1 cellular context compared by ENCODE assay signal in the genomic region with DNA sequence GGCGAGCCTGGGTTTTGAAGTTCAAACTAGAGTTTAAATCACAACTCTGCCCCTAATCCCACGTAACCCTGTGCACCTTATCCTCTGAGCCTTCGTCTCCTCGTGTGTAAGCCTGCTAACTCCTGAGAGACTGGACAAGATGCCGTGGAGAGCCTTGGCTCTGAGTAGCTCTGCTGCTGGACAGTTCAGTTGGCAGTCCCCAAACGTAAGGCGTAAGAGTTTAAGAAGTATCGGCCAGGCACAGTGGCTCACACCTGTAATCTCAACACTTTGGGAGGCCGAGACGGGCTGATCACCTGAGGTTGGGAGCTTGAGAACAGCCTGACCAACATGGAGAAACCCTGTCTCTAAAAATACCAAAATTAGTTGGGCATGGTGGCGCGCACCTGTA.
TF ChIP-seq lines count a peak whose summit lies in the region.

No MANE protein-coding gene starts in this region.

TF ChIP-seq in H1, 55 proteins besides CTCF, POLR2A, EP300 and RAD21:
- no peak for TF ChIP-seq CREB1 (IDR thresholded peaks at IDR 0.05)
- peak; percentile 74 for TF ChIP-seq POLR2AphosphoS5 (IDR thresholded peaks at IDR 0.05; ENCODE audit: low read depth, low read length)
